ENCODE assay signal across 10 cellular contexts in the genomic region with DNA sequence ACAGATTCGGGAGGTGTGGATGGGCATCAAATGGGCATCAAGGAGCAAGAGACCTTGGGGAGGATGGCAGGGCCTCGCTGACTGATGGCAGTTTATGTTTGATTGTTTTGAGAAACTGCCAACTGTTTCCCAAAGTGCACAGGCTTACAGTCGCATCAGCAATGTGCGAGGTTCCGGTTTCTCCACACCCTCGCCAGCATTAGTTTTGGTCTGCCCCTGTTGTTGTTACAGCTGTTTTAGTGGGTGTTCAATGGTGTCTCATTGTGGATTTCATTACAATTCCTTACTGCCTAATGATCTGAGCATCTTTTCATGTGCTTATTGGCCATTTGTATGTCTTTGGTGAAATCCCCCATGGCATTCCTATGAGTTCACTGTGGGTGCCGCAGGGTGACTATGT. TPM values are rescaled to one million over a fixed set of nuclear protein-coding genes. Genes with fewer than 3 reads are reported as not detected.
DNase-seq lines count a peak whose midpoint lies in the region; ATAC-seq and TF ChIP-seq lines count a peak whose summit lies in the region.
"Had no signal": no experiment of that assay in that cellular context is flagged by ENCODE, and none has a peak within 500 bp of the region (broad histone marks: within the 10 kb centered on the region; RNA-seq: fewer than 3 reads in every experiment).

No MANE protein-coding gene starts in this region.

- H3K36me3 ChIP-seq in A673 (ENCODE audit: insufficient read depth, low read length, poor library complexity, severe bottlenecking) (no peaks in the 10 kb centered on the region), SJCRH30 (no peaks in the 10 kb centered on the region), gastroesophageal sphincter (no peaks in the 10 kb centered on the region), prostate gland (no peaks in the 10 kb centered on the region)
- H3K36me3 ChIP-seq in CD8-positive, alpha-beta memory T cell (ENCODE audit: insufficient read depth, low read length), result no peaks in the 10 kb centered on the region
- H3K36me3 ChIP-seq: brain microvascular endothelial cell had no signal

- CTCF ChIA-PET in A673 (lab: Charles Lee), result interaction anchor here (0.8 to 2.8 kb wide), 12 partner anchors 24 to 773 kb away, joined by 3 to 25 read pairs (median 6); partner anchors contain the start of genes AKR1C3 and AKR1E2
- CTCF ChIA-PET in CD8-positive, alpha-beta memory T cell (lab: Charles Lee), result interaction anchor here (0.7 to 4.2 kb wide), 13 partner anchors 9 to 772 kb away, joined by 3 to 44 read pairs (median 4); no protein-coding TSS in a partner anchor

- no peak overlapping the region for H3K4me3 Mint-ChIP-seq in stimulated activated memory B cell treated with anti-CD40 and anti-IgM and Interleukin-4, amounts not matched to agents 10 μg/mL and 1 μg/mL and 100 μg/mL, for 72 hours
- no peak overlapping the region for H3K4me3 Mint-ChIP-seq in CD8-positive, alpha-beta memory T cell
- H3K4me3 Mint-ChIP-seq: mesothelial cell of epicardium had no signal

- intact Hi-C loops in A673 (cut with micrococcal nuclease; ENCODE audit: unreplicated experiment) (loop anchor here (5.0 kb wide), 1 partner anchor 192 kb away; no protein-coding TSS in a partner anchor), prostate gland (cut with DNase I) (loop anchor here (5.0 kb wide), 2 partner anchors 92 to 132 kb away; no protein-coding TSS in a partner anchor)

- no TSS peak for BruUV-seq in A673 (replicated peaks; lab: Mats Ljungman, UMichigan)

- TF ChIP-seq POLR2A in gastroesophageal sphincter (IDR thresholded peaks at IDR 0.05) (no peak), prostate gland (IDR thresholded peaks at IDR 0.05) (no peak)

- ATAC-seq in gastroesophageal sphincter, result no peak
- ATAC-seq in stimulated activated memory B cell treated with anti-CD40 and anti-IgM and Interleukin-4, amounts not matched to agents 10 μg/mL and 1 μg/mL and 100 μg/mL, for 72 hours, result no peak
- ATAC-seq in GM21619 (IDR thresholded peaks at IDR 0.05; ENCODE audit: unreplicated experiment), result no peak

- H3K27ac Mint-ChIP-seq in stimulated activated memory B cell treated with anti-CD40 and anti-IgM and Interleukin-4, amounts not matched to agents 10 μg/mL and 1 μg/mL and 100 μg/mL, for 72 hours, result no peak overlapping the region
- H3K27ac Mint-ChIP-seq in CD8-positive, alpha-beta memory T cell, result no peak overlapping the region
- H3K27ac Mint-ChIP-seq: mesothelial cell of epicardium had no signal

- H3K27me3 ChIP-seq in A673 (replicated peaks; ENCODE audit: insufficient read depth, low read depth, low read length, poor library complexity), result no peaks in the 10 kb centered on the region
- no peaks in the 10 kb centered on the region for H3K27me3 ChIP-seq in SJCRH30
- H3K27me3 ChIP-seq in gastroesophageal sphincter, result no peaks in the 10 kb centered on the region
- H3K27me3 ChIP-seq in prostate gland (replicated peaks; ENCODE audit: insufficient read depth), result no peaks in the 10 kb centered on the region
- no peaks in the 10 kb centered on the region for H3K27me3 ChIP-seq in CD8-positive, alpha-beta memory T cell (ENCODE audit: insufficient read depth, low read length, poor library complexity, severe bottlenecking)
- H3K27me3 ChIP-seq: brain microvascular endothelial cell had no signal

- H3K27ac ChIP-seq in A673 (ENCODE audit: low read depth, low read length, poor library complexity, severe bottlenecking) (peak overlapping the region; percentile 59), SJCRH30 (peak overlapping the region; percentile 99), gastroesophageal sphincter (peak overlapping the region in 3 of 4 donors; percentile 48 to 70 (median 64)), prostate gland (no peak overlapping the region)
- no peak overlapping the region for H3K27ac ChIP-seq in CD8-positive, alpha-beta memory T cell (ENCODE audit: low read depth, low read length)
- H3K27ac ChIP-seq: brain microvascular endothelial cell had no signal

- no peaks in the 10 kb centered on the region for H3K9me3 Mint-ChIP-seq in stimulated activated memory B cell treated with anti-CD40 and anti-IgM and Interleukin-4, amounts not matched to agents 10 μg/mL and 1 μg/mL and 100 μg/mL, for 72 hours
- no peaks in the 10 kb centered on the region for H3K9me3 Mint-ChIP-seq in CD8-positive, alpha-beta memory T cell
- H3K9me3 Mint-ChIP-seq: mesothelial cell of epicardium had no signal

- peaks cover 21% of the 10 kb centered on the region for H3K4me1 Mint-ChIP-seq in stimulated activated memory B cell treated with anti-CD40 and anti-IgM and Interleukin-4, amounts not matched to agents 10 μg/mL and 1 μg/mL and 100 μg/mL, for 72 hours
- H3K4me1 Mint-ChIP-seq in CD8-positive, alpha-beta memory T cell, result peaks cover 5 to 7% (median 5%) of the 10 kb centered on the region in 3 donors

- H3K4me1 ChIP-seq in A673 (ENCODE audit: insufficient read depth, low read length, poor library complexity, severe bottlenecking) (peaks cover 26% of the 10 kb centered on the region), SJCRH30 (peaks cover 36% of the 10 kb centered on the region), gastroesophageal sphincter (peaks cover 4 to 61% (median 9%) of the 10 kb centered on the region in 3 donors), prostate gland (replicated peaks) (no peaks in the 10 kb centered on the region)
- H3K4me1 ChIP-seq in CD8-positive, alpha-beta memory T cell (ENCODE audit: insufficient read depth, low read length), result no peaks in the 10 kb centered on the region

- no peaks in the 10 kb centered on the region for H3K36me3 Mint-ChIP-seq in stimulated activated memory B cell treated with anti-CD40 and anti-IgM and Interleukin-4, amounts not matched to agents 10 μg/mL and 1 μg/mL and 100 μg/mL, for 72 hours
- no peaks in the 10 kb centered on the region for H3K36me3 Mint-ChIP-seq in CD8-positive, alpha-beta memory T cell
- H3K36me3 Mint-ChIP-seq: mesothelial cell of epicardium had no signal

- H3K9me3 ChIP-seq in A673 (ENCODE audit: low read depth, low read length, poor library complexity, severe bottlenecking) (no peaks in the 10 kb centered on the region), SJCRH30 (replicated peaks) (no peaks in the 10 kb centered on the region), gastroesophageal sphincter (no peaks in the 10 kb centered on the region), prostate gland (no peaks in the 10 kb centered on the region)
- H3K9me3 ChIP-seq in CD8-positive, alpha-beta memory T cell (ENCODE audit: low read length), result no peaks in the 10 kb centered on the region

- 88 to 97% methylated on average over 4 to 7 of the region's 7 CpGs for WGBS in gastroesophageal sphincter (ENCODE audit: low coverage in 1 of 2), 2 donors
- WGBS in prostate gland, result 72% methylated on average over 7 of the region's 7 CpGs

- TF ChIP-seq EP300 in gastroesophageal sphincter (IDR thresholded peaks at IDR 0.05), result no peak

- no peak overlapping the region for H3K4me3 ChIP-seq in A673 (ENCODE audit: low read depth, low read length, poor library complexity, severe bottlenecking)
- H3K4me3 ChIP-seq in SJCRH30, result peak overlapping the region; percentile 39
- H3K4me3 ChIP-seq in gastroesophageal sphincter, result no peak overlapping the region
- H3K4me3 ChIP-seq in prostate gland, result no peak overlapping the region
- H3K4me3 ChIP-seq in CD8-positive, alpha-beta memory T cell (ENCODE audit: low read length), result no peak overlapping the region

- TF ChIP-seq CTCF in A673 (conservative IDR thresholded peaks at IDR 0.05; ENCODE audit: low read depth, low read length) (no peak), gastroesophageal sphincter (IDR thresholded peaks at IDR 0.05) (no peak), prostate gland (IDR thresholded peaks at IDR 0.05) (no peak)

- POLR2A ChIA-PET in A673 (lab: Charles Lee; ENCODE audit: low non-redundant PET), result interaction anchor here (0.5 kb wide), 1 partner anchor 596 kb away, joined by 3 read pairs; no protein-coding TSS in a partner anchor
- POLR2A ChIA-PET in CD8-positive, alpha-beta memory T cell (lab: Charles Lee), result no interaction called here

- DNase-seq in A673 (ENCODE audit: low spot score) (no peak), SJCRH30 (peak; percentile 84 to 92), prostate gland (ENCODE audit: low spot score) (peak; percentile 3), NCI-H2081 (lab: John Stamatoyannopoulos, UW) (no peak)
- no peak for DNase-seq in CD8-positive, alpha-beta memory T cell

- peaks cover 8% of the 10 kb centered on the region for H3K27me3 Mint-ChIP-seq in stimulated activated memory B cell treated with anti-CD40 and anti-IgM and Interleukin-4, amounts not matched to agents 10 μg/mL and 1 μg/mL and 100 μg/mL, for 72 hours
- H3K27me3 Mint-ChIP-seq in CD8-positive, alpha-beta memory T cell, result peaks cover 2 to 9% of the 10 kb centered on the region in 2 donors

RNA-seq across cellular contexts. Expression of gene AKR1E2, which starts 24.4 kb away (rescaled TPM):
- total RNA-seq in A673 (2021) (10.8 and 11.3 TPM in 2 replicates), gastroesophageal sphincter (10 to 100 TPM; 15.9 to 19.3 (median 16.0) TPM), prostate gland (10 to 100 TPM in 1 of 2 donors, 1 to 10 TPM in 1; 1.8 to 16.2 TPM)
- total RNA-seq in SJCRH30 (2014; rRNA removed; shearing (Covaris generic)), result not detected in 2 replicates
- total RNA-seq in CD8-positive, alpha-beta memory T cell, result 1 to 10 TPM; 2.5 to 2.6 TPM
- polyA plus RNA-seq in CD8-positive, alpha-beta memory T cell, result not detected

Comparison
In these comparisons a context has a peak if more than half of its experiments do, and no peak if none do; other contexts are left out.
1. DNase-seq: peak in SJCRH30 (2 of 2) and prostate gland (single experiment); none in A673 (single experiment), NCI-H2081 (0 of 2) and CD8-positive, alpha-beta memory T cell (0 of 5).
2. H3K27ac ChIP-seq: peak in A673 (single experiment), SJCRH30 (single experiment) and gastroesophageal sphincter (3 of 4); none in prostate gland (0 of 2) and CD8-positive, alpha-beta memory T cell (single experiment).